ENCODE assay signal across 11 cellular contexts in genomic region chr20:56788041-56788670, GRCh38.
DNase-seq lines count a peak whose midpoint lies in the region; ATAC-seq, FAIRE-seq and TF ChIP-seq lines count a peak whose summit lies in the region.
"Had no signal": no experiment of that assay in that cellular context is flagged by ENCODE, and none has a peak within 500 bp of the region (broad histone marks: within the 10 kb centered on the region; RNA-seq: fewer than 3 reads in every experiment).

No MANE protein-coding gene starts in this region.

- H3K4me3 ChIP-seq in A549 (peak overlapping the region; percentile 29; the same call in 2 of the 3 replicates), liver (ENCODE audit: low read depth in 1 of 3, low read length in 3 of 3) (no peak overlapping the region)
- H3K4me3 ChIP-seq: BLaER1 had no signal

- no peaks in the 10 kb centered on the region for H3K36me3 ChIP-seq in liver (ENCODE audit: control insufficient read depth in 4 of 4, insufficient read depth in 3 of 4, low read depth in 1 of 4, low read length in 3 of 4)
- H3K36me3 ChIP-seq: BLaER1 had no signal

- FAIRE-seq in A549 (lab: Jason Lieb, UNC), result peak; percentile 70

- no peaks in the 10 kb centered on the region for H3K9me3 Mint-ChIP-seq in activated T-cell treated with anti-CD3 and anti-CD28 coated beads, Interleukin-2, amount 50 U/mL, for 4 hours
- H3K9me3 Mint-ChIP-seq: central memory CD8-positive, alpha-beta T cell; naive thymus-derived CD8-positive, alpha-beta T cell had no signal

- no peak for TF ChIP-seq POLR2A in A549 (IDR thresholded peaks at IDR 0.05; ENCODE audit: low read length)

- H3K9ac ChIP-seq in liver (ENCODE audit: low read depth in 1 of 2, low read length in 2 of 2), result no peak overlapping the region
- H3K9ac ChIP-seq: BLaER1 had no signal

- H3K4me1 Mint-ChIP-seq in activated T-cell treated with anti-CD3 and anti-CD28 coated beads, Interleukin-2, amount 50 U/mL, for 4 hours (ENCODE audit: low read depth), result no peaks in the 10 kb centered on the region
- H3K4me1 Mint-ChIP-seq: central memory CD8-positive, alpha-beta T cell had no signal

- TF ChIP-seq EP300 in A549 (IDR thresholded peaks at IDR 0.05), result peak; percentile 95 to 97; a peak in 4 of 5 replicates
- TF ChIP-seq EP300 in Ishikawa (IDR thresholded peaks at IDR 0.05; ENCODE audit: borderline replicate concordance), result no peak

- no peak overlapping the region for H3K4me3 Mint-ChIP-seq in activated T-cell treated with anti-CD3 and anti-CD28 coated beads, Interleukin-2, amount 50 U/mL, for 4 hours
- H3K4me3 Mint-ChIP-seq: central memory CD8-positive, alpha-beta T cell; naive thymus-derived CD8-positive, alpha-beta T cell had no signal

- H3K4me2 ChIP-seq in A549, result peak overlapping the region; percentile 75
- H3K4me2 ChIP-seq: BLaER1 had no signal

- CTCF ChIA-PET in A549 (lab: Yijun Ruan, JAX), result interaction anchor here (1.0 to 2.6 kb wide), 7 partner anchors 9 to 237 kb away, joined by 3 to 13 read pairs (median 5); no protein-coding TSS in a partner anchor

- H3K27ac ChIP-seq in A549 (peak overlapping the region; percentile 96 to 97), liver (ENCODE audit: low read depth in 1 of 2, low read length in 2 of 2) (peak overlapping the region in 1 of 2 donors; percentile 7)
- H3K27ac ChIP-seq: BLaER1 had no signal

- peak; percentile 30 to 42; a peak in 4 of 5 replicates for TF ChIP-seq RAD21 in A549 (conservative IDR thresholded peaks at IDR 0.05 in 1 of 2, IDR thresholded peaks at IDR 0.05 in 1 of 2)
- TF ChIP-seq RAD21 in Ishikawa (IDR thresholded peaks at IDR 0.05; ENCODE audit: low read depth), result no peak
- no peak for TF ChIP-seq RAD21 in liver (IDR thresholded peaks at IDR 0.05)

- ATAC-seq in A549 (peak; percentile 89 to 96), HG02870 (IDR thresholded peaks at IDR 0.05; ENCODE audit: unreplicated experiment) (no peak)
- ATAC-seq in activated T-cell treated with anti-CD3 and anti-CD28 coated beads, Interleukin-2, amount 50 U/mL, for 4 hours, result no peak
- ATAC-seq: naive thymus-derived CD8-positive, alpha-beta T cell had no signal

- under 1% methylated on average over 7 of the region's 7 CpGs for WGBS in A549 (ENCODE audit: missing lambda C conversion rate)
- WGBS in liver, result 58% methylated on average over 7 of the region's 7 CpGs

- POLR2A ChIA-PET in A549 (lab: Yijun Ruan, JAX), result interaction anchor here (0.9 to 1.8 kb wide), 4 partner anchors 77 to 176 kb away, joined by 3 to 15 read pairs (median 6); partner anchors contain the start of gene TFAP2C

- H3K27me3 ChIP-seq in liver (ENCODE audit: control insufficient read depth in 4 of 4, insufficient read depth in 4 of 4, low read length in 3 of 4), result no peaks in the 10 kb centered on the region
- H3K27me3 ChIP-seq: BLaER1 had no signal

- peaks cover 71% of the 10 kb centered on the region for H3K4me1 ChIP-seq in A549
- H3K4me1 ChIP-seq in liver (ENCODE audit: control insufficient read depth in 4 of 4, insufficient read depth in 4 of 4, low read length in 3 of 4), result peaks cover 5 to 13% (median 9%) of the 10 kb centered on the region in 4 donors

- TF ChIP-seq CTCF in A549 (IDR thresholded peaks at IDR 0.05) (no peak), liver (IDR thresholded peaks at IDR 0.05; ENCODE audit: low read depth, low read length, missing input control) (no peak)

- no peaks in the 10 kb centered on the region for H3K36me3 Mint-ChIP-seq in activated T-cell treated with anti-CD3 and anti-CD28 coated beads, Interleukin-2, amount 50 U/mL, for 4 hours (ENCODE audit: insufficient read depth)
- H3K36me3 Mint-ChIP-seq: naive thymus-derived CD8-positive, alpha-beta T cell had no signal

- no peaks in the 10 kb centered on the region for H3K27me3 Mint-ChIP-seq in activated T-cell treated with anti-CD3 and anti-CD28 coated beads, Interleukin-2, amount 50 U/mL, for 4 hours (ENCODE audit: low read depth)
- H3K27me3 Mint-ChIP-seq: central memory CD8-positive, alpha-beta T cell had no signal

- DNase-seq in A549 (ENCODE audit: low read depth in 1 of 2, low spot score in 1 of 2) (peak; percentile 86 to 100), brain pericyte (ENCODE audit: low read depth, low spot score) (peak; percentile 60), midbrain (lab: John Stamatoyannopoulos, UW) (no peak)
- no peak for DNase-seq in activated CD8-positive, alpha-beta memory T cell treated with anti-CD3 and anti-CD28 coated beads, Interleukin-2, amount 50 U/mL, for 48 hours
- DNase-seq in activated T-cell treated with anti-CD3 and anti-CD28 coated beads, Interleukin-2, amount 50 U/mL, for 4 hours, result no peak
- DNase-seq: naive thymus-derived CD8-positive, alpha-beta T cell had no signal

- H3K9me3 ChIP-seq in A549 (no peaks in the 10 kb centered on the region), liver (ENCODE audit: control insufficient read depth in 4 of 4, low read length in 3 of 4) (no peaks in the 10 kb centered on the region)
- H3K9me3 ChIP-seq: BLaER1 had no signal

TF ChIP-seq in A549, 52 proteins besides CTCF, POLR2A, EP300 and RAD21 (continues in another document):
- peak; percentile 92 for TF ChIP-seq MAX (IDR thresholded peaks at IDR 0.05)

TF ChIP-seq in Ishikawa, 13 proteins besides CTCF, POLR2A, EP300 and RAD21:
- TF ChIP-seq TEAD4 (IDR thresholded peaks at IDR 0.05) (no peak), FOXM1 (IDR thresholded peaks at IDR 0.05; ENCODE audit: borderline replicate concordance, low read depth) (no peak), CEBPB (IDR thresholded peaks at IDR 0.05) (peak; percentile 88)

TF ChIP-seq in liver, 16 proteins besides CTCF, POLR2A, EP300 and RAD21:
- no peak for TF ChIP-seq TAF1 (conservative IDR thresholded peaks at IDR 0.05)
- TF ChIP-seq JUND (IDR thresholded peaks at IDR 0.05), result peak; percentile 71 to 92
- TF ChIP-seq EGR1 (IDR thresholded peaks at IDR 0.05; ENCODE audit: low read depth in 2 of 2), result no peak
- TF ChIP-seq NR2F2 (IDR thresholded peaks at IDR 0.05), result no peak
- peak; percentile 62 for TF ChIP-seq ZBTB33 (IDR thresholded peaks at IDR 0.05)
- TF ChIP-seq HNF4A (conservative IDR thresholded peaks at IDR 0.05), result peak; percentile 43 to 79
- peak; percentile 23 for TF ChIP-seq REST (IDR thresholded peaks at IDR 0.05)
- no peak for TF ChIP-seq HNF4G (IDR thresholded peaks at IDR 0.05)
- TF ChIP-seq GABPA (IDR thresholded peaks at IDR 0.05 in 1 of 2, conservative IDR thresholded peaks at IDR 0.05 in 1 of 2), result peak in 1 of 2 donors; percentile 42
- TF ChIP-seq FOXA2 (IDR thresholded peaks at IDR 0.05), result peak; percentile 70
- TF ChIP-seq SP1 (IDR thresholded peaks at IDR 0.05), result no peak
- TF ChIP-seq RXRA (IDR thresholded peaks at IDR 0.05), result peak; percentile 54 to 91
- peak; percentile 95 for TF ChIP-seq MAX (IDR thresholded peaks at IDR 0.05)
- no peak for TF ChIP-seq FOXA1 (IDR thresholded peaks at IDR 0.05)
- TF ChIP-seq YY1 (IDR thresholded peaks at IDR 0.05), result peak; percentile 70
- peak; percentile 19 for TF ChIP-seq ATF3 (IDR thresholded peaks at IDR 0.05)

Comparison
In these comparisons a context has a peak if more than half of its experiments do, and no peak if none do; other contexts are left out.
1. ATAC-seq: peak in A549 (2 of 2); none in HG02870 (single experiment) and activated T-cell treated with anti-CD3 and anti-CD28 coated beads, Interleukin-2, amount 50 U/mL, for 4 hours (0 of 2).
2. DNase-seq: peak in A549 (2 of 2) and brain pericyte (single experiment); none in midbrain (single experiment), activated CD8-positive, alpha-beta memory T cell treated with anti-CD3 and anti-CD28 coated beads, Interleukin-2, amount 50 U/mL, for 48 hours (single experiment) and activated T-cell treated with anti-CD3 and anti-CD28 coated beads, Interleukin-2, amount 50 U/mL, for 4 hours (single experiment).